Comparison of ENCODE assay signal across 8 cellular contexts in the genomic region with DNA sequence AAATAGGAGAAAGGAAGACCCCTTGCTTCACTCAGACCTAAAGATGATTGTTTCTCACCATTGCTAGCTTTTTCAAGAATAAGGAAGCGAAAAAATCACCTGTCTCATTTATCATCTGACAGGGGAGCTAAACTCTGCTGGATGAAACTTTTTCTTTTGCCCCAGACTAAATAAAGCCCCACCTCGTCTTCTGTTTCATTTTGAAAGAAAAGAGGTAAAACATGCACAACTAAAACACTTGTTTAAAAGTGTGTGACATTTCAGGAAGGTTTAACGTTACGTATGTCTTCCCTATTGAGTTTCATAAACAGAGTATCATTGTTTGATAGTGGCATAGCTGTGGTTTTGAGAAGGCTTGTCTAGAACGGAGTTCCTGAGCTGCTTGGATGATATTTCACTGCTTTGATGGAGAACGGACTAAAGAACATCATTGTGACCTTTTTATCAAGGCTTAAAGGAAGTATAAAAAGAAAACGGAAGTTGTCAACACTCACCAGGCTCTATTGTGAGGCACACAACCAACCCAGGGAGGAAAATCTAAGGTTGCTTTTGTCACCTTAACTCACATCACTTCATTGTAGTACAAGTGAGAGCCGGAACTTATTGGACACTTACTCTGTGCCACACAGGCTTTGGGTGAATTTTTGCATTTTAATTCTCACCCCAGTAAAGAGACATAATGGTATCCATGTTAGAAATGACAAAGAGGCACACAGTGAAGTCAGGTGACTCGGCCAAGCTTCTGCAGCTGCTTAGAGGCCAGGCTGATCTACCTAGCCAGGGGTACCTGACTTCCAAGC. TPM values are rescaled to one million over a fixed set of nuclear protein-coding genes. Genes with fewer than 3 reads are reported as not detected.
A peak's percentile ranks its signal among the peaks of the same experiment; 100 is the strongest.
DNase-seq lines count a peak whose midpoint lies in the region; ATAC-seq, FAIRE-seq and TF ChIP-seq lines count a peak whose summit lies in the region.

No MANE protein-coding gene starts in this region.

- no peak for FAIRE-seq in H54 (lab: Jason Lieb, UNC)

- no peak for TF ChIP-seq POLR2A in H54 (IDR thresholded peaks at IDR 0.05; ENCODE audit: low read depth, low read length)

- no peaks in the 10 kb centered on the region for H3K9me3 Mint-ChIP-seq in CD8-positive, alpha-beta T cell
- H3K9me3 Mint-ChIP-seq in central memory CD8-positive, alpha-beta T cell, result no peaks in the 10 kb centered on the region

- H3K27ac Mint-ChIP-seq in CD8-positive, alpha-beta T cell, result peak overlapping the region; percentile 95
- peak overlapping the region; percentile 14 for H3K27ac Mint-ChIP-seq in central memory CD8-positive, alpha-beta T cell (ENCODE audit: low read depth)

- POLR2A ChIA-PET in CD8-positive, alpha-beta T cell (lab: Charles Lee), result interaction anchor here (0.6 to 2.4 kb wide), 8 partner anchors 12 to 641 kb away, joined by 3 to 7 read pairs (median 3); no protein-coding TSS in a partner anchor

- CTCF ChIA-PET in CD8-positive, alpha-beta T cell (lab: Charles Lee), result interaction anchor here (0.9 to 1.6 kb wide), 3 partner anchors 18 to 30 kb away, joined by 3 to 6 read pairs (median 4); no protein-coding TSS in a partner anchor

- peaks cover 36% of the 10 kb centered on the region for H3K4me1 ChIP-seq in CD8-positive, alpha-beta T cell (ENCODE audit: insufficient read depth, low read length)
- H3K4me1 ChIP-seq in tibial artery, result peaks cover 0 to 3% (median 0%) of the 10 kb centered on the region in 4 donors

- peak overlapping the region; percentile 39 for H3K4me3 ChIP-seq in CD8-positive, alpha-beta T cell (ENCODE audit: low read depth, low read length)
- H3K4me3 ChIP-seq in tibial artery, result no peak overlapping the region

- peaks cover 34% of the 10 kb centered on the region for H3K4me1 Mint-ChIP-seq in CD8-positive, alpha-beta T cell (ENCODE audit: low read depth)
- peaks cover 12% of the 10 kb centered on the region for H3K4me1 Mint-ChIP-seq in central memory CD8-positive, alpha-beta T cell

- DNase-seq in CD8-positive, alpha-beta T cell, result peak in 2 of 7 experiments; percentile 3 to 50
- DNase-seq in central memory CD8-positive, alpha-beta T cell (ENCODE audit: low spot score in 2 of 2), result no peak
- no peak for DNase-seq in substantia nigra (lab: John Stamatoyannopoulos, UW)
- no peak for DNase-seq in SKM-1 (lab: John Stamatoyannopoulos, UW; ENCODE audit: unreplicated experiment)
- DNase-seq in tibial artery, result no peak
- DNase-seq in H54 (ENCODE audit: insufficient read length, low spot score), result no peak

- no peaks in the 10 kb centered on the region for H3K9me3 ChIP-seq in CD8-positive, alpha-beta T cell (ENCODE audit: low read length)
- H3K9me3 ChIP-seq in tibial artery, result no peaks in the 10 kb centered on the region

- intact Hi-C loops in CD8-positive, alpha-beta T cell (cut with DNase I, micrococcal nuclease), result no loop called here
- intact Hi-C loops in tibial artery (cut with DNase I; ENCODE audit: low total_unique reads), result no loop called here

- peak; percentile 77 for ATAC-seq in CD8-positive, alpha-beta T cell
- ATAC-seq in GM19395 (IDR thresholded peaks at IDR 0.05; ENCODE audit: unreplicated experiment) (peak; percentile 72), HG03460 (IDR thresholded peaks at IDR 0.05; ENCODE audit: unreplicated experiment) (peak; percentile 55)
- ATAC-seq in central memory CD8-positive, alpha-beta T cell (replicated peaks; ENCODE audit: extremely low read depth, poor library complexity, severe bottlenecking), result no peak

- peak overlapping the region; percentile 77 for H3K27ac ChIP-seq in CD8-positive, alpha-beta T cell (ENCODE audit: low read depth, low read length)
- H3K27ac ChIP-seq in substantia nigra (ENCODE audit: low read depth, low read length, poor library complexity, severe bottlenecking) (no peak overlapping the region), tibial artery (no peak overlapping the region)

- H3K36me3 Mint-ChIP-seq in CD8-positive, alpha-beta T cell, result no peaks in the 10 kb centered on the region
- H3K36me3 Mint-ChIP-seq in central memory CD8-positive, alpha-beta T cell (ENCODE audit: insufficient read depth), result no peaks in the 10 kb centered on the region

- peak overlapping the region; percentile 73 for H3K4me3 Mint-ChIP-seq in CD8-positive, alpha-beta T cell
- peak overlapping the region; percentile 53 for H3K4me3 Mint-ChIP-seq in central memory CD8-positive, alpha-beta T cell

- peaks cover 6% of the 10 kb centered on the region for H3K27me3 Mint-ChIP-seq in CD8-positive, alpha-beta T cell (ENCODE audit: low read depth)
- H3K27me3 Mint-ChIP-seq in central memory CD8-positive, alpha-beta T cell, result peaks cover 45% of the 10 kb centered on the region

- H3K36me3 ChIP-seq in CD8-positive, alpha-beta T cell (ENCODE audit: insufficient read depth, low read length), result no peaks in the 10 kb centered on the region
- no peaks in the 10 kb centered on the region for H3K36me3 ChIP-seq in tibial artery

- TF ChIP-seq CTCF in CD8-positive, alpha-beta T cell (IDR thresholded peaks at IDR 0.05), result no peak
- TF ChIP-seq CTCF in tibial artery (IDR thresholded peaks at IDR 0.05), result no peak

- H3K27me3 ChIP-seq in CD8-positive, alpha-beta T cell (ENCODE audit: insufficient read depth, low read length), result no peaks in the 10 kb centered on the region
- H3K27me3 ChIP-seq in tibial artery, result no peaks in the 10 kb centered on the region

RNA-seq across cellular contexts. Expression of a gene that starts 29.5 kb away (rescaled TPM):
- under 1 TPM; 0.76 to 0.89 TPM for total RNA-seq in CD8-positive, alpha-beta T cell
